ENCODE assay signal across 8 cellular contexts in the genomic region with DNA sequence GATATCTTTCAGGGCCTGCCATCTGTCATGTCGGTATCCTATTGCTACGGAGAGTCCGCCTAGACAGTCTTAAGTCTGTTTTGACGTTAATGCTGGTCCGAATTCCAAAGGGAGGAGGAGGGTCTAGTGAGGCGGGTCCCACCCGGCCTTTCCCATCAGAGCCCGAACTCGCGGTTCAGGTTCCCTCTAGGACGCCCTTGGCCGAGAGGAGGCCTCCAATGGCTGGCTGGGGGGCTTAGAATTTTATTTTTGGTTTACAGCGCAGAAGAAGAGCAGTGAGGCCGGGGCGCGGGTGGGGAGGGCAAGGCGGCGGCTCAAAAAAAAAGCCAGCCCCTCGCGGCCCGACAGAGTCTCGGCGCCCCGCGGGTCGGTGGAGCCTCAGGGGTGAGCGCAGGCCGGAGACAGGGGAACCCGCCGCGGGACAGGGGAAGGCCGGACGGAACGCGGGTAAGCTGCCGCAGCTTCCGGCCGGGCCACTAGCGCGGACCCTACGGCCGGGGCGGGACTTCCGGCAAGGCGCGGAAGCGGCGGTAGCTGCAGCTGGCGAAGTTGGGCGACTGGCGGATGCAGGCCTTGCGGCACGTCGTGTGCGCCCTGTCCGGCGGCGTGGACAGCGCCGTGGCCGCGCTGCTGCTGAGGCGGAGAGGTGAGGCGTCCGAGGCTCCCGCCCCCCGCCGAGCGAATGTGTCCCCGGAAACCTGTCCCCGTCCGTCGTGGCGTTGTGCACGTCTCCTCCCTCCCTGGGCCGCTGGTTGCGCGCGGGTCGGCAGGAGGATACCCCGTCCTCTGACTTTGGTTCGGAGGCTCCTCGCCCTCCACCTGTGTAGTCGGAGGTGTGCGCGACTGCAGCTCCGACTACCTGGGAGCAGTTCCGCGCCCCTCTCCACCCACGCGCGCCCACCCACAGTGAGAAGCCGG. TPM values are rescaled to one million over a fixed set of nuclear protein-coding genes. Genes with fewer than 3 reads are reported as not detected.
A peak's percentile ranks its signal among the peaks of the same experiment; 100 is the strongest.
DNase-seq lines count a peak whose midpoint lies in the region; TF ChIP-seq lines count a peak whose summit lies in the region.

A gene with protein sequence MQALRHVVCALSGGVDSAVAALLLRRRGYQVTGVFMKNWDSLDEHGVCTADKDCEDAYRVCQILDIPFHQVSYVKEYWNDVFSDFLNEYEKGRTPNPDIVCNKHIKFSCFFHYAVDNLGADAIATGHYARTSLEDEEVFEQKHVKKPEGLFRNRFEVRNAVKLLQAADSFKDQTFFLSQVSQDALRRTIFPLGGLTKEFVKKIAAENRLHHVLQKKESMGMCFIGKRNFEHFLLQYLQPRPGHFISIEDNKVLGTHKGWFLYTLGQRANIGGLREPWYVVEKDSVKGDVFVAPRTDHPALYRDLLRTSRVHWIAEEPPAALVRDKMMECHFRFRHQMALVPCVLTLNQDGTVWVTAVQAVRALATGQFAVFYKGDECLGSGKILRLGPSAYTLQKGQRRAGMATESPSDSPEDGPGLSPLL (plus strand): TSS at position 514 of the 918 bp plus-strand sequence. CDS start 51 bp downstream, at position 565.

- H3K4me3 Mint-ChIP-seq in HFFc6 = peak within 1 kb of the TSS; percentile 97

- peaks cover 20% of the 10 kb centered on the region; the same call in 1 of the 2 replicates for H3K36me3 Mint-ChIP-seq in HFFc6 (ENCODE audit: low read depth)

- peaks cover 6% of the 10 kb centered on the region; the same call in 1 of the 2 replicates for H3K27me3 Mint-ChIP-seq in HFFc6 (ENCODE audit: insufficient read depth)

- CTCF ChIA-PET in GM10248 (lab: Yijun Ruan, JAX) = interaction anchor here (1.1 to 3.3 kb wide), 2 partner anchors 213 to 329 kb away, joined by 5 to 13 read pairs; no protein-coding TSS in a partner anchor

- peak within 1 kb of the TSS; percentile 76 for H3K4me3 ChIP-seq in astrocyte of the cerebellum (ENCODE audit: low read depth, low read length)

- peak; percentile 98 for DNase-seq in GM10248 (ENCODE audit: extremely low spot score)
- DNase-seq in HFFc6 = peak; percentile 78
- DNase-seq in NCI-H1105 treated with DMSO at 0.1 percent for 48 hours (lab: John Stamatoyannopoulos, UW) = peak; percentile 67
- peak; percentile 44 for DNase-seq in T-helper 22 cell (ENCODE audit: low read depth)
- DNase-seq in astrocyte of the cerebellum (ENCODE audit: low read depth) = peak; percentile 38
- DNase-seq in hippocampal formation (lab: John Stamatoyannopoulos, UW) = peak; percentile 82 to 85
- peak; percentile 94 for DNase-seq in retina
- no peak for DNase-seq in NCI-H187 treated with DMSO at 0.1 percent for 48 hours (lab: John Stamatoyannopoulos, UW)

- H3K9me3 Mint-ChIP-seq in HFFc6 = no peaks in the 10 kb centered on the region

- H3K4me1 Mint-ChIP-seq in HFFc6 (ENCODE audit: low read depth) = peaks cover 19% of the 10 kb centered on the region

- in situ Hi-C loops in astrocyte of the cerebellum (cut with HindIII; ENCODE audit: low sequenced_read_pairs) = loop anchor here (5.0 to 10.0 kb wide), 2 partner anchors 79 to 188 kb away; no protein-coding TSS in a partner anchor

- POLR2A ChIA-PET in GM10248 (lab: Yijun Ruan, JAX) = interaction anchor here (0.9 kb wide), 1 partner anchor 39 kb away, joined by 3 read pairs; a partner anchor contains a TSS

- TF ChIP-seq CTCF in GM10248 (IDR thresholded peaks at IDR 0.05; ENCODE audit: control extremely low read depth, extremely low read depth, low read depth, missing control alignments) (no peak), HFFc6 (IDR thresholded peaks at IDR 0.05) (no peak), astrocyte of the cerebellum (IDR thresholded peaks at IDR 0.05; ENCODE audit: low read depth, low read length, missing control alignments) (no peak)

- peak within 1 kb of the TSS; percentile 93 for H3K27ac Mint-ChIP-seq in HFFc6

RNA-seq across cellular contexts. Expression of the gene that starts here (rescaled TPM):
- total RNA-seq in HFFc6 (2021; fragmentation: NEBNext Ultra II Directional; extraction: Animal tissue kit (Norgen Biotek cat#: 25700)) = 10 to 100 TPM; 26.4 to 36.4 (median 32.4) TPM
